11 cellular contexts compared by ENCODE assay signal in genomic region chr22:38736257-38736570, GRCh38. TPM values are rescaled to one million over a fixed set of nuclear protein-coding genes. Genes with fewer than 3 reads are reported as not detected.
DNase-seq lines count a peak whose midpoint lies in the region; ATAC-seq and TF ChIP-seq lines count a peak whose summit lies in the region.
"Had no signal": no experiment of that assay in that cellular context is flagged by ENCODE, and none has a peak within 500 bp of the region (broad histone marks: within the 10 kb centered on the region; RNA-seq: fewer than 3 reads in every experiment).

No MANE protein-coding gene starts in this region.

- no peaks in the 10 kb centered on the region for H3K9me3 Mint-ChIP-seq in activated CD4-positive, alpha-beta T cell treated with anti-CD3 and anti-CD28 coated beads, Interleukin-2, amount 10 ng/mL, durations not matched to agents 24 days and 14 days
- no peaks in the 10 kb centered on the region for H3K9me3 Mint-ChIP-seq in activated T-helper 17 cell treated with anti-CD3 and anti-CD28 coated beads, Interleukin-2, amount 50 U/mL, for 72 hours
- H3K9me3 Mint-ChIP-seq in type B pancreatic cell = no peaks in the 10 kb centered on the region

- WGBS in sigmoid colon, 2 donors = 83 to 89% methylated on average over 7 of the region's 7 CpGs

- no peaks in the 10 kb centered on the region for H3K27me3 Mint-ChIP-seq in activated CD4-positive, alpha-beta T cell treated with anti-CD3 and anti-CD28 coated beads, Interleukin-2, amount 10 ng/mL, durations not matched to agents 24 days and 14 days
- H3K27me3 Mint-ChIP-seq in activated T-helper 17 cell treated with anti-CD3 and anti-CD28 coated beads, Interleukin-2, amount 50 U/mL, for 72 hours = no peaks in the 10 kb centered on the region
- H3K27me3 Mint-ChIP-seq in type B pancreatic cell = no peaks in the 10 kb centered on the region

- TF ChIP-seq EP300 in sigmoid colon (IDR thresholded peaks at IDR 0.05) = no peak

- no peak for TF ChIP-seq CTCF in sigmoid colon (IDR thresholded peaks at IDR 0.05)
- no peak for TF ChIP-seq CTCF in type B pancreatic cell (conservative IDR thresholded peaks at IDR 0.05)

- H3K4me1 Mint-ChIP-seq in activated CD4-positive, alpha-beta T cell treated with anti-CD3 and anti-CD28 coated beads, Interleukin-2, amount 10 ng/mL, durations not matched to agents 24 days and 14 days = peaks cover 38% of the 10 kb centered on the region
- H3K4me1 Mint-ChIP-seq in activated T-helper 17 cell treated with anti-CD3 and anti-CD28 coated beads, Interleukin-2, amount 50 U/mL, for 72 hours = peaks cover 17% of the 10 kb centered on the region
- peaks cover 3% of the 10 kb centered on the region for H3K4me1 Mint-ChIP-seq in type B pancreatic cell (ENCODE audit: unreplicated experiment)

- H3K9me3 ChIP-seq in sigmoid colon = no peaks in the 10 kb centered on the region

- peak overlapping the region; percentile 49 for H3K27ac Mint-ChIP-seq in activated CD4-positive, alpha-beta T cell treated with anti-CD3 and anti-CD28 coated beads, Interleukin-2, amount 10 ng/mL, durations not matched to agents 24 days and 14 days
- peak overlapping the region; percentile 81 for H3K27ac Mint-ChIP-seq in activated T-helper 17 cell treated with anti-CD3 and anti-CD28 coated beads, Interleukin-2, amount 50 U/mL, for 72 hours
- no peak overlapping the region for H3K27ac Mint-ChIP-seq in type B pancreatic cell

- peak overlapping the region; percentile 78 to 81 (median 79) for H3K27ac ChIP-seq in sigmoid colon
- H3K27ac ChIP-seq: hepatocyte had no signal

- no peaks in the 10 kb centered on the region for H3K27me3 ChIP-seq in sigmoid colon
- H3K27me3 ChIP-seq: hepatocyte had no signal

- no peak overlapping the region for H3K4me3 Mint-ChIP-seq in activated CD4-positive, alpha-beta T cell treated with anti-CD3 and anti-CD28 coated beads, Interleukin-2, amount 10 ng/mL, durations not matched to agents 24 days and 14 days
- no peak overlapping the region for H3K4me3 Mint-ChIP-seq in activated T-helper 17 cell treated with anti-CD3 and anti-CD28 coated beads, Interleukin-2, amount 50 U/mL, for 72 hours
- no peak overlapping the region for H3K4me3 Mint-ChIP-seq in type B pancreatic cell

- no peak for TF ChIP-seq POLR2A in sigmoid colon (IDR thresholded peaks at IDR 0.05)

- no peak for DNase-seq in activated CD4-positive, alpha-beta T cell treated with anti-CD3 and anti-CD28 coated beads, Interleukin-2, amount 10 ng/mL, durations not matched to agents 24 days and 14 days
- no peak for DNase-seq in activated CD4-positive, alpha-beta T cell treated with anti-CD3 and anti-CD28 coated beads, Interleukin-2, amount 50 U/mL, for 1 hour
- DNase-seq in sigmoid colon = no peak
- no peak for DNase-seq in type B pancreatic cell (ENCODE audit: extremely low spot score, unreplicated experiment)
- DNase-seq in SHP77 (lab: John Stamatoyannopoulos, UW) = no peak
- DNase-seq: Kasumi-1; stimulated activated CD4-positive, alpha-beta T cell treated with anti-CD3 and anti-CD28 coated beads, Interleukin-2, amount 100 ng/mL, for 24 hours; SW 1271 had no signal

- H3K36me3 ChIP-seq in sigmoid colon = peaks cover 57 to 72% (median 64%) of the 10 kb centered on the region in 4 donors

- no peak overlapping the region for H3K4me3 ChIP-seq in sigmoid colon
- H3K4me3 ChIP-seq: hepatocyte, lung had no signal

- intact Hi-C loops in activated CD4-positive, alpha-beta T cell treated with anti-CD3 and anti-CD28 coated beads, Interleukin-2, amount 10 ng/mL, durations not matched to agents 24 days and 14 days (cut with micrococcal nuclease) = no loop called here
- intact Hi-C loops in sigmoid colon (cut with DNase I) = no loop called here

- peaks cover 0 to 47% (median 38%) of the 10 kb centered on the region in 4 donors for H3K4me1 ChIP-seq in sigmoid colon

- peaks cover 68% of the 10 kb centered on the region for H3K36me3 Mint-ChIP-seq in activated CD4-positive, alpha-beta T cell treated with anti-CD3 and anti-CD28 coated beads, Interleukin-2, amount 10 ng/mL, durations not matched to agents 24 days and 14 days (ENCODE audit: low read depth)
- peaks cover 100% of the 10 kb centered on the region for H3K36me3 Mint-ChIP-seq in activated T-helper 17 cell treated with anti-CD3 and anti-CD28 coated beads, Interleukin-2, amount 50 U/mL, for 72 hours (ENCODE audit: low read depth)
- H3K36me3 Mint-ChIP-seq in type B pancreatic cell = peaks cover 5% of the 10 kb centered on the region

- ATAC-seq in activated T-helper 17 cell treated with anti-CD3 and anti-CD28 coated beads, Interleukin-2, amount 50 U/mL, for 72 hours (replicated peaks) = no peak

RNA-seq across cellular contexts. Expression of gene SUN2, which starts 19.6 kb away (rescaled TPM):
- total RNA-seq in activated CD4-positive, alpha-beta T cell treated with anti-CD3 and anti-CD28 coated beads, Interleukin-2, amount 10 ng/mL, durations not matched to agents 24 days and 14 days = 124 and 128 TPM in 2 replicates
- total RNA-seq in activated T-helper 17 cell treated with anti-CD3 and anti-CD28 coated beads, Interleukin-2, amount 50 U/mL, for 72 hours = 100 to 1,000 TPM; 193 to 216 TPM
- total RNA-seq in sigmoid colon = 100 to 1,000 TPM; 255 to 319 (median 281) TPM
- polyA plus RNA-seq in sigmoid colon = 100 to 1,000 TPM in 1 of 3 donors, 10 to 100 TPM in 1, 1 to 10 TPM in 1; 9.2 to 132 (median 19.2) TPM
- total RNA-seq in type B pancreatic cell (ENCODE audit: low replicate concordance) = 43.5 and 70.5 TPM in 2 replicates

RNA-seq across cellular contexts. Expression of gene GTPBP1, which starts 30.5 kb away (rescaled TPM):
- total RNA-seq in activated CD4-positive, alpha-beta T cell treated with anti-CD3 and anti-CD28 coated beads, Interleukin-2, amount 10 ng/mL, durations not matched to agents 24 days and 14 days = 102 and 103 TPM in 2 replicates
- total RNA-seq in activated T-helper 17 cell treated with anti-CD3 and anti-CD28 coated beads, Interleukin-2, amount 50 U/mL, for 72 hours = 10 to 100 TPM; 70.6 to 92.3 TPM
- 10 to 100 TPM; 23.5 to 46.2 (median 31.0) TPM for total RNA-seq in sigmoid colon
- polyA plus RNA-seq in sigmoid colon = 10 to 100 TPM; 15.0 to 59.1 (median 21.0) TPM
- total RNA-seq in type B pancreatic cell (ENCODE audit: low replicate concordance) = 47.1 and 60.1 TPM in 2 replicates

RNA-seq across cellular contexts. Expression of gene JOSD1, which starts 35.5 kb away (rescaled TPM):
- 90.4 and 93.8 TPM in 2 replicates for total RNA-seq in activated CD4-positive, alpha-beta T cell treated with anti-CD3 and anti-CD28 coated beads, Interleukin-2, amount 10 ng/mL, durations not matched to agents 24 days and 14 days
- total RNA-seq in activated T-helper 17 cell treated with anti-CD3 and anti-CD28 coated beads, Interleukin-2, amount 50 U/mL, for 72 hours = 100 to 1,000 TPM in 1 of 2 donors, 10 to 100 TPM in 1; 80.1 to 104 TPM
- 10 to 100 TPM; 34.9 to 46.0 (median 36.8) TPM for total RNA-seq in sigmoid colon
- 10 to 100 TPM; 57.6 to 94.6 (median 74.5) TPM for polyA plus RNA-seq in sigmoid colon
- 43.4 and 51.8 TPM in 2 replicates for total RNA-seq in type B pancreatic cell (ENCODE audit: low replicate concordance)

RNA-seq across cellular contexts. Expression of gene TOMM22, which starts 54.5 kb away (rescaled TPM):
- 169 and 172 TPM in 2 replicates for total RNA-seq in activated CD4-positive, alpha-beta T cell treated with anti-CD3 and anti-CD28 coated beads, Interleukin-2, amount 10 ng/mL, durations not matched to agents 24 days and 14 days
- 100 to 1,000 TPM in 1 of 2 donors, 10 to 100 TPM in 1; 59.9 to 138 TPM for total RNA-seq in activated T-helper 17 cell treated with anti-CD3 and anti-CD28 coated beads, Interleukin-2, amount 50 U/mL, for 72 hours
- 10 to 100 TPM; 37.7 to 50.2 (median 40.5) TPM for total RNA-seq in sigmoid colon
- 10 to 100 TPM; 56.9 to 65.2 (median 64.3) TPM for polyA plus RNA-seq in sigmoid colon
- 80.8 and 91.6 TPM in 2 replicates for total RNA-seq in type B pancreatic cell (ENCODE audit: low replicate concordance)

RNA-seq across cellular contexts. Expression of gene DNAL4, which starts 57.7 kb away (rescaled TPM):
- 5.5 and 6.3 TPM in 2 replicates for total RNA-seq in activated CD4-positive, alpha-beta T cell treated with anti-CD3 and anti-CD28 coated beads, Interleukin-2, amount 10 ng/mL, durations not matched to agents 24 days and 14 days
- 1 to 10 TPM; 5.0 to 5.2 TPM for total RNA-seq in activated T-helper 17 cell treated with anti-CD3 and anti-CD28 coated beads, Interleukin-2, amount 50 U/mL, for 72 hours
- total RNA-seq in sigmoid colon (10 to 100 TPM in 3 of 4 donors, 1 to 10 TPM in 1; 7.9 to 15.0 (median 11.5) TPM), type B pancreatic cell (ENCODE audit: low replicate concordance) (23.9 and 31.5 TPM in 2 replicates)
- 10 to 100 TPM; 18.7 to 25.8 (median 23.8) TPM for polyA plus RNA-seq in sigmoid colon
